In genomic region chr19:35641515-35642151, GRCh38 we compare ENCODE assay signal across 9 cellular contexts. TPM values are rescaled to one million over a fixed set of nuclear protein-coding genes. Genes with fewer than 3 reads are reported as not detected.
DNase-seq lines count a peak whose midpoint lies in the region; ATAC-seq and TF ChIP-seq lines count a peak whose summit lies in the region.
"Had no signal": no experiment of that assay in that cellular context is flagged by ENCODE, and none has a peak within 500 bp of the region (broad histone marks: within the 10 kb centered on the region; RNA-seq: fewer than 3 reads in every experiment).

TSS of gene ETV2 (plus strand) at chr19:35641745. CDS start at chr19:35642461, 716 bp downstream.

- H4K20me1 ChIP-seq in DND-41 (ENCODE audit: insufficient read depth, low read length) (0 out of 2 replicates have a peak, but pooled peaks cover 3% of the 10 kb centered on the region), PC-9 (ENCODE audit: insufficient read depth) (no peaks in the 10 kb centered on the region)

- POLR2A ChIA-PET in PC-9 (lab: Charles Lee; ENCODE audit: unreplicated experiment): no interaction called here

- ATAC-seq in DND-41 (ENCODE audit: insufficient read depth, low read depth) (no peak), GM18867 (IDR thresholded peaks at IDR 0.05; ENCODE audit: unreplicated experiment) (no peak), GM18520 (IDR thresholded peaks at IDR 0.05; ENCODE audit: unreplicated experiment) (no peak)

- no peak for TF ChIP-seq CTCF in DND-41 (IDR thresholded peaks at IDR 0.05; ENCODE audit: borderline replicate concordance, extremely low read depth, low read length, poor library complexity, severe bottlenecking)
- TF ChIP-seq CTCF in PC-9 (conservative IDR thresholded peaks at IDR 0.05): no peak
- no peak for TF ChIP-seq CTCF in brain (conservative IDR thresholded peaks at IDR 0.05)
- TF ChIP-seq CTCF in nephron (IDR thresholded peaks at IDR 0.05; ENCODE audit: unreplicated experiment in 3 of 3): no peak

- DNase-seq in DND-41 (no peak), PC-9 (no peak), NCI-H345 treated with DMSO at 0.1 percent for 48 hours (lab: John Stamatoyannopoulos, UW; ENCODE audit: unreplicated experiment) (no peak), NCI-H69 (lab: John Stamatoyannopoulos, UW) (no peak)

- H3K27me3 Mint-ChIP-seq in brain (no peaks in the 10 kb centered on the region), nephron (ENCODE audit: low read depth) (no peaks in the 10 kb centered on the region)

- H3K9me3 Mint-ChIP-seq in brain (no peaks in the 10 kb centered on the region), nephron (no peaks in the 10 kb centered on the region)

- H3K27me3 ChIP-seq in DND-41 (ENCODE audit: insufficient read depth, low read length, poor library complexity) (no peaks in the 10 kb centered on the region), PC-9 (ENCODE audit: insufficient read depth, low read depth) (no peaks in the 10 kb centered on the region)

- H3K9me2 ChIP-seq in PC-9 (ENCODE audit: insufficient read depth): no peaks in the 10 kb centered on the region

- peaks cover 13% of the 10 kb centered on the region for H3K36me3 Mint-ChIP-seq in brain
- H3K36me3 Mint-ChIP-seq in nephron (ENCODE audit: low read depth): peaks cover 13% of the 10 kb centered on the region

- intact Hi-C loops in PC-9 (cut with micrococcal nuclease; ENCODE audit: unreplicated experiment): loop anchor here (5.0 kb wide), 1 partner anchor 94 kb away; the partner anchor contains the start of gene TMEM147

- H3K27ac ChIP-seq in DND-41 (ENCODE audit: low read length) (no peak within 1 kb of the TSS), PC-9 (no peak within 1 kb of the TSS)

- peak within 1 kb of the TSS; percentile 99; the same call in 1 of the 2 replicates for H2AFZ ChIP-seq in DND-41 (ENCODE audit: low read depth, low read length)
- no peak within 1 kb of the TSS for H2AFZ ChIP-seq in PC-9

- peak within 1 kb of the TSS in 1 of 2 experiments; percentile 15; a peak in 1 of 4 replicates for H3K4me3 ChIP-seq in DND-41 (ENCODE audit: low read depth in 1 of 2, low read length in 2 of 2)
- no peak within 1 kb of the TSS for H3K4me3 ChIP-seq in PC-9

- H3K79me2 ChIP-seq in DND-41 (ENCODE audit: insufficient read depth, low read length) (no peaks in the 10 kb centered on the region), PC-9 (ENCODE audit: low read depth) (no peaks in the 10 kb centered on the region)

- CTCF ChIA-PET in PC-9 (lab: Charles Lee): no interaction called here

- H3K27ac Mint-ChIP-seq in brain (peak within 1 kb of the TSS in 3 of 5 experiments; percentile 26 to 58 (median 41)), nephron (peak within 1 kb of the TSS; percentile 42 to 90 (median 42))

- H3K9me3 ChIP-seq in DND-41 (ENCODE audit: insufficient read depth, low read length, severe bottlenecking) (no peaks in the 10 kb centered on the region), PC-9 (ENCODE audit: insufficient read depth, low read depth) (no peaks in the 10 kb centered on the region)

- peaks cover 17% of the 10 kb centered on the region for H3K36me3 ChIP-seq in DND-41 (ENCODE audit: insufficient read depth, low read length)
- H3K36me3 ChIP-seq in PC-9 (ENCODE audit: low read depth): no peaks in the 10 kb centered on the region

- H3F3A ChIP-seq in PC-9 (ENCODE audit: insufficient read depth, low read depth): peaks cover 17% of the 10 kb centered on the region; the same call in 1 of the 2 replicates

- H3K4me2 ChIP-seq in DND-41 (ENCODE audit: insufficient read depth, low read length): peak within 1 kb of the TSS; percentile 83
- peak within 1 kb of the TSS; percentile 94; the same call in 1 of the 2 replicates for H3K4me2 ChIP-seq in PC-9

- H3K4me1 ChIP-seq in DND-41 (ENCODE audit: insufficient read depth, low read length) (peaks cover 40% of the 10 kb centered on the region), PC-9 (replicated peaks; ENCODE audit: insufficient read depth) (peaks cover 6% of the 10 kb centered on the region)

- H3K4me1 Mint-ChIP-seq in brain: peaks cover 17% of the 10 kb centered on the region
- peaks cover 7% of the 10 kb centered on the region for H3K4me1 Mint-ChIP-seq in nephron

- no TSS peak for BruUV-seq in PC-9 (replicated peaks; lab: Mats Ljungman, UMichigan)

- H3K4me3 Mint-ChIP-seq in brain: peak within 1 kb of the TSS in 4 of 5 experiments; percentile 53 to 91 (median 74)
- peak within 1 kb of the TSS; percentile 86 to 90 (median 90) for H3K4me3 Mint-ChIP-seq in nephron

- peak within 1 kb of the TSS; percentile 69; the same call in 1 of the 2 replicates for H3K9ac ChIP-seq in DND-41 (ENCODE audit: low read depth, low read length)

RNA-seq across cellular contexts. Expression of gene ETV2, which starts in this region (rescaled TPM):
- 1.8 and 2.1 TPM in 2 replicates for total RNA-seq in PC-9 (2021)
- polyA plus RNA-seq in brain (ENCODE audit: insufficient read depth, low read depth, low replicate concordance): 5.6 TPM
- total RNA-seq: mononuclear cell had no signal
